11 cellular contexts compared by ENCODE assay signal in genomic region chr18:77105021-77105420, GRCh38. TPM values are rescaled to one million over a fixed set of nuclear protein-coding genes. Genes with fewer than 3 reads are reported as not detected.
DNase-seq lines count a peak whose midpoint lies in the region; ATAC-seq and TF ChIP-seq lines count a peak whose summit lies in the region.
"Had no signal": no experiment of that assay in that cellular context is flagged by ENCODE, and none has a peak within 500 bp of the region (broad histone marks: within the 10 kb centered on the region; RNA-seq: fewer than 3 reads in every experiment).

No MANE protein-coding gene starts in this region.

- H3K27me3 Mint-ChIP-seq in CD4-positive, alpha-beta memory T cell = no peaks in the 10 kb centered on the region

- H4K20me1 ChIP-seq in IMR-90 (ENCODE audit: insufficient read depth, low read length) = no peaks in the 10 kb centered on the region

- H2AFZ ChIP-seq in IMR-90 (replicated peaks; ENCODE audit: low read length, poor library complexity) = no peak overlapping the region

- POLR2A ChIA-PET in CD4-positive, alpha-beta memory T cell (lab: Charles Lee; ENCODE audit: partially characterized antibody) = interaction anchor here (1.3 to 7.7 kb wide), 10 partner anchors 15 to 81 kb away, joined by 3 to 126 read pairs (median 10); partner anchors contain the start of gene MBP
- POLR2A ChIA-PET in IMR-90 (lab: Charles Lee; ENCODE audit: unreplicated experiment) = no interaction called here

- H4K91ac ChIP-seq in IMR-90 (ENCODE audit: insufficient read depth, low read depth, low read length) = peak overlapping the region; percentile 56; the same call in 1 of the 2 replicates

- DNase-seq in CD4-positive, alpha-beta memory T cell = peak in 3 of 5 donors; percentile 43 to 74 (median 53)
- DNase-seq in IMR-90 (no peak), amniotic epithelial cell (ENCODE audit: low read depth) (peak; percentile 57), tibial artery (no peak), NCI-H748 treated with DMSO at 0.1 percent for 48 hours (lab: John Stamatoyannopoulos, UW) (no peak)
- DNase-seq: DMS 273 treated with DMSO at 0.1 percent for 48 hours, OCI-M1 had no signal

- TF ChIP-seq POLR2A in IMR-90 (IDR thresholded peaks at IDR 0.05; ENCODE audit: low read depth, low read length) = no peak

- no peak overlapping the region for H3K4me2 ChIP-seq in IMR-90 (ENCODE audit: low read depth, low read length)

- no peak for TF ChIP-seq RAD21 in IMR-90 (IDR thresholded peaks at IDR 0.05; ENCODE audit: low read length)

- H3K79me1 ChIP-seq in IMR-90 (ENCODE audit: low read depth in 1 of 2, low read length in 2 of 2) = peaks cover 0 to 35% of the 10 kb centered on the region in 2 experiments; a peak in 2 of 4 replicates

- H3K18ac ChIP-seq in IMR-90 (ENCODE audit: low read depth, low read length) = peak overlapping the region; percentile 19; the same call in 1 of the 2 replicates

- H2AK5ac ChIP-seq in IMR-90 (ENCODE audit: low read depth, low read length) = peak overlapping the region; percentile 84; the same call in 1 of the 2 replicates

- ATAC-seq in IMR-90 (ENCODE audit: low read depth) (no peak), HG03521 (IDR thresholded peaks at IDR 0.05; ENCODE audit: unreplicated experiment) (no peak)
- ATAC-seq: K562 had no signal

- no peak overlapping the region for H2BK5ac ChIP-seq in IMR-90 (ENCODE audit: low read depth, low read length, poor library complexity, severe bottlenecking)

- no peak overlapping the region for H3K9ac ChIP-seq in IMR-90 (ENCODE audit: low read depth, low read length)

- peak overlapping the region; percentile 41; the same call in 2 of the 3 replicates for H2BK15ac ChIP-seq in IMR-90 (ENCODE audit: low read depth, low read length)

- peaks cover 36% of the 10 kb centered on the region for H3K9me1 ChIP-seq in IMR-90 (ENCODE audit: insufficient read depth, low read length)

- peaks cover 99% of the 10 kb centered on the region for H3K4me1 ChIP-seq in CD4-positive, alpha-beta memory T cell (ENCODE audit: insufficient read depth, low read length)
- peaks cover 47% of the 10 kb centered on the region for H3K4me1 ChIP-seq in IMR-90 (ENCODE audit: control insufficient read depth, insufficient read depth, low read length)
- H3K4me1 ChIP-seq in neutrophil (ENCODE audit: control insufficient read depth in 1 of 2, insufficient read depth in 1 of 2, low read depth in 1 of 2, low read length in 1 of 2) = peaks cover 85 to 99% of the 10 kb centered on the region in 2 experiments
- H3K4me1 ChIP-seq in tibial artery = peaks cover 0 to 52% (median 25%) of the 10 kb centered on the region in 4 donors
- H3K4me1 ChIP-seq: HAP-1 had no signal

- H3K9me3 Mint-ChIP-seq in CD4-positive, alpha-beta memory T cell = peaks cover 0 to 5% (median 0%) of the 10 kb centered on the region in 8 donors

- dilution Hi-C loops in IMR-90 (cut with HindIII; ENCODE audit: low sequenced_read_pairs, unreplicated experiment) = no loop called here

- H3K27ac Mint-ChIP-seq in CD4-positive, alpha-beta memory T cell = peak overlapping the region; percentile 86 to 99 (median 97)

- H3K27me3 ChIP-seq in CD4-positive, alpha-beta memory T cell (ENCODE audit: insufficient read depth, low read length) = no peaks in the 10 kb centered on the region
- H3K27me3 ChIP-seq in IMR-90 (ENCODE audit: control insufficient read depth, insufficient read depth, low read length) = no peaks in the 10 kb centered on the region
- H3K27me3 ChIP-seq in neutrophil = no peaks in the 10 kb centered on the region
- no peaks in the 10 kb centered on the region for H3K27me3 ChIP-seq in tibial artery

- H3K36me3 Mint-ChIP-seq in CD4-positive, alpha-beta memory T cell = peaks cover 13 to 59% of the 10 kb centered on the region in 2 donors

- H3K36me3 ChIP-seq in CD4-positive, alpha-beta memory T cell (ENCODE audit: insufficient read depth, low read length) = peaks cover 15% of the 10 kb centered on the region
- H3K36me3 ChIP-seq in IMR-90 (ENCODE audit: control insufficient read depth, insufficient read depth, low read length) (no peaks in the 10 kb centered on the region), neutrophil (peaks cover 63% of the 10 kb centered on the region), tibial artery (peaks cover 0 to 13% (median 0%) of the 10 kb centered on the region in 3 donors)
- H3K36me3 ChIP-seq: HAP-1 had no signal

- no peak overlapping the region for H2AK9ac ChIP-seq in IMR-90 (replicated peaks; ENCODE audit: low read depth, low read length, poor library complexity)

- H3K9me3 ChIP-seq in CD4-positive, alpha-beta memory T cell (ENCODE audit: control insufficient read depth in 1 of 2, low read length in 2 of 2) = no peaks in the 10 kb centered on the region
- H3K9me3 ChIP-seq in IMR-90 (ENCODE audit: control insufficient read depth, insufficient read depth, low read length) = no peaks in the 10 kb centered on the region
- no peaks in the 10 kb centered on the region for H3K9me3 ChIP-seq in neutrophil
- no peaks in the 10 kb centered on the region for H3K9me3 ChIP-seq in tibial artery
- H3K9me3 ChIP-seq: HAP-1 had no signal

- intact Hi-C loops in CD4-positive, alpha-beta memory T cell (cut with micrococcal nuclease) = loop anchor here (5.0 kb wide), 2 partner anchors 37 to 102 kb away; no protein-coding TSS in a partner anchor
- intact Hi-C loops in IMR-90 (cut with micrococcal nuclease) = loop anchor here (10.0 kb wide), 1 partner anchor 270 kb away; no protein-coding TSS in a partner anchor
- intact Hi-C loops in tibial artery (cut with DNase I; ENCODE audit: low total_unique reads) = no loop called here

- H4K5ac ChIP-seq in IMR-90 (ENCODE audit: low read depth, low read length) = peak overlapping the region; percentile 54

- peak overlapping the region; percentile 66; the same call in 1 of the 2 replicates for H3K14ac ChIP-seq in IMR-90 (replicated peaks; ENCODE audit: low read depth, low read length)

- no TSS peak for BruUV-seq in IMR-90 (replicated peaks; lab: Mats Ljungman, UMichigan)

- H3K4me1 Mint-ChIP-seq in CD4-positive, alpha-beta memory T cell = peaks cover 88 to 99% (median 93%) of the 10 kb centered on the region in 4 donors

- TF ChIP-seq CTCF in IMR-90 (conservative IDR thresholded peaks at IDR 0.05; ENCODE audit: low read depth, low read length) (no peak), neutrophil (IDR thresholded peaks at IDR 0.05) (no peak), tibial artery (IDR thresholded peaks at IDR 0.05) (no peak)

- H3K56ac ChIP-seq in IMR-90 (ENCODE audit: extremely low read depth, insufficient read depth, low read length) = no peak overlapping the region

- H3K4ac ChIP-seq in IMR-90 (ENCODE audit: low read depth, low read length) = peak overlapping the region; percentile 70; the same call in 1 of the 2 replicates

- peak overlapping the region in 1 of 2 experiments; percentile 53; a peak in 1 of 4 replicates for H4K8ac ChIP-seq in IMR-90 (ENCODE audit: low read depth in 2 of 2, low read length in 2 of 2)

- H3K23ac ChIP-seq in IMR-90 (ENCODE audit: low read depth, low read length) = no peak overlapping the region

- peak overlapping the region; percentile 98 for H2BK120ac ChIP-seq in IMR-90 (ENCODE audit: low read depth, low read length)

- CTCF ChIA-PET in CD4-positive, alpha-beta memory T cell (lab: Charles Lee; ENCODE audit: partially characterized antibody) = interaction anchor here (1.0 to 2.6 kb wide), 8 partner anchors 33 to 107 kb away, joined by 3 to 16 read pairs (median 4); no protein-coding TSS in a partner anchor
- CTCF ChIA-PET in IMR-90 (lab: Yijun Ruan, JAX) = interaction anchor here (0.7 kb wide), 1 partner anchor 102 kb away, joined by 3 read pairs; no protein-coding TSS in a partner anchor

- H3K4me3 Mint-ChIP-seq in CD4-positive, alpha-beta memory T cell = peak overlapping the region; percentile 79 to 92 (median 85)

- WGBS in IMR-90 (ENCODE audit: extremely low coverage in 2 of 2, insufficient read length in 1 of 2), 2 experiments = 100% methylated on average over 2 of the region's 10 CpGs; no CpG with 5 or more reads in 1 of the 2 experiments

- peak overlapping the region; percentile 76; the same call in 1 of the 2 replicates for H2BK20ac ChIP-seq in IMR-90 (ENCODE audit: low read depth, low read length)

- H3K4me3 ChIP-seq in CD4-positive, alpha-beta memory T cell (ENCODE audit: low read length in 2 of 2) = peak overlapping the region; percentile 25
- H3K4me3 ChIP-seq in IMR-90 (ENCODE audit: insufficient read depth, low read depth, low read length) (no peak overlapping the region), neutrophil (ENCODE audit: low read depth in 1 of 2, low read length in 1 of 2) (no peak overlapping the region), tibial artery (no peak overlapping the region)
- H3K4me3 ChIP-seq: HAP-1, K562 had no signal

- peak overlapping the region; percentile 67 for H3K27ac ChIP-seq in CD4-positive, alpha-beta memory T cell (ENCODE audit: low read depth, low read length)
- H3K27ac ChIP-seq in IMR-90 (ENCODE audit: insufficient read depth, low read length) (peak overlapping the region; percentile 14; the same call in 1 of the 2 replicates), neutrophil (peak overlapping the region; percentile 98), tibial artery (no peak overlapping the region)

- in situ Hi-C loops in IMR-90 (cut with MboI; ENCODE audit: low sequenced_read_pairs) = loop anchor here (25.0 kb wide), 1 partner anchor 643 kb away; no protein-coding TSS in a partner anchor

TF ChIP-seq in IMR-90, 13 proteins besides CTCF, POLR2A, EP300 and RAD21 (continues in another document):
- TF ChIP-seq CEBPB (IDR thresholded peaks at IDR 0.05; ENCODE audit: low read depth, low read length) (no peak), MAZ (IDR thresholded peaks at IDR 0.05; ENCODE audit: borderline replicate concordance, low read depth, low read length) (no peak), FOS (IDR thresholded peaks at IDR 0.05; ENCODE audit: low read depth, low read length) (no peak), SMC3 (IDR thresholded peaks at IDR 0.05; ENCODE audit: low read depth, low read length) (no peak), MXI1 (IDR thresholded peaks at IDR 0.05; ENCODE audit: borderline replicate concordance, low read depth, low read length) (no peak), BHLHE40 (IDR thresholded peaks at IDR 0.05; ENCODE audit: low read depth, low read length) (no peak), USF2 (IDR thresholded peaks at IDR 0.05; ENCODE audit: low read depth, low read length) (no peak)

RNA-seq across cellular contexts. Expression of gene MBP, which starts 27.6 kb away (rescaled TPM):
- total RNA-seq in CD4-positive, alpha-beta memory T cell = 100 to 1,000 TPM; 179 to 187 TPM
- 100 to 1,000 TPM in 1 of 2 donors, 10 to 100 TPM in 1; 92.2 to 119 TPM for polyA plus RNA-seq in CD4-positive, alpha-beta memory T cell
- total RNA-seq in IMR-90 (2012; rRNA removed) = 0.90 and 1.4 TPM in 2 replicates
- 0.72 and 0.75 TPM in 2 replicates for polyA plus RNA-seq in IMR-90 (2012; rRNA removed)
- polyA plus RNA-seq in IMR-90 (2012; cell fraction: cytosol; rRNA removed) = 0.52 and 0.82 TPM in 2 replicates
- polyA plus RNA-seq in IMR-90 (2012; cell fraction: nucleus; rRNA removed; ENCODE audit: low replicate concordance) = 1.2 and 2.2 TPM in 2 replicates
- polyA plus RNA-seq: K562 had no signal

Comparison
In these comparisons a context has a peak if more than half of its experiments do, and no peak if none do; other contexts are left out.
1. DNase-seq: peak in CD4-positive, alpha-beta memory T cell (3 of 5) and amniotic epithelial cell (single experiment); none in IMR-90 (single experiment), tibial artery (0 of 2) and NCI-H748 treated with DMSO at 0.1 percent for 48 hours (single experiment).
2. H3K27ac ChIP-seq: peak in CD4-positive, alpha-beta memory T cell (single experiment), IMR-90 (single experiment) and neutrophil (single experiment); none in tibial artery (0 of 2).
3. H3K4me3 ChIP-seq: peak in CD4-positive, alpha-beta memory T cell (2 of 2); none in IMR-90 (single experiment), neutrophil (0 of 2) and tibial artery (0 of 2).
4. RNA of gene MBP, which starts 27.6 kb away (total RNA-seq): 179 to 187 TPM in CD4-positive, alpha-beta memory T cell; 0.90 to 1.4 TPM in IMR-90; every median in the first group is over 10 times any median in the second.